ENCODE assay signal across 16 cellular contexts in genomic region chr2:171345971-171346722, GRCh38.
DNase-seq lines count a peak whose midpoint lies in the region; ATAC-seq and TF ChIP-seq lines count a peak whose summit lies in the region.
"Had no signal": no experiment of that assay in that cellular context is flagged by ENCODE, and none has a peak within 500 bp of the region (broad histone marks: within the 10 kb centered on the region; RNA-seq: fewer than 3 reads in every experiment).

No MANE protein-coding gene starts in this region.

- peak overlapping the region; percentile 86 for H3K27ac Mint-ChIP-seq in memory B cell
- no peak overlapping the region for H3K27ac Mint-ChIP-seq in activated CD4-positive, alpha-beta memory T cell treated with anti-CD3 and anti-CD28 coated beads for 36 hours

- H3K9me3 Mint-ChIP-seq in memory B cell: no peaks in the 10 kb centered on the region
- H3K9me3 Mint-ChIP-seq in activated CD4-positive, alpha-beta memory T cell treated with anti-CD3 and anti-CD28 coated beads for 36 hours: peaks cover 4% of the 10 kb centered on the region

- H3K4me2 ChIP-seq in mammary epithelial cell (ENCODE audit: insufficient read depth, low read depth, low read length): no peak overlapping the region

- no peak overlapping the region for H2AFZ ChIP-seq in mammary epithelial cell (ENCODE audit: low read depth, low read length)

- no peaks in the 10 kb centered on the region for H3K27me3 ChIP-seq in mammary epithelial cell (ENCODE audit: insufficient read depth, low read length)

- H3K4me3 Mint-ChIP-seq in memory B cell: no peak overlapping the region
- H3K4me3 Mint-ChIP-seq in activated CD4-positive, alpha-beta memory T cell treated with anti-CD3 and anti-CD28 coated beads for 36 hours: no peak overlapping the region
- H3K4me3 Mint-ChIP-seq: brain had no signal

- CTCF ChIA-PET in HEK293 (lab: Yijun Ruan, JAX): no interaction called here
- CTCF ChIA-PET in mammary epithelial cell (lab: Charles Lee; ENCODE audit: low non-redundant PET): no interaction called here
- CTCF ChIA-PET in activated CD4-positive, alpha-beta memory T cell treated with anti-CD3 and anti-CD28 coated beads for 36 hours (lab: Charles Lee): interaction anchor here (1.4 kb wide), 1 partner anchor 70 kb away, joined by 4 read pairs; no protein-coding TSS in a partner anchor

- intact Hi-C loops in mammary epithelial cell (cut with micrococcal nuclease): no loop called here
- intact Hi-C loops in activated CD4-positive, alpha-beta memory T cell treated with anti-CD3 and anti-CD28 coated beads for 36 hours (cut with micrococcal nuclease): loop anchor here (2.0 to 5.0 kb wide), 2 partner anchors 56 to 71 kb away; no protein-coding TSS in a partner anchor

- TF ChIP-seq CTCF in HEK293 (tag by site-specific recombination; IDR thresholded peaks at IDR 0.05) (no peak), VCaP (conservative IDR thresholded peaks at IDR 0.05) (no peak), mammary epithelial cell (conservative IDR thresholded peaks at IDR 0.05 in 1 of 2, IDR thresholded peaks at IDR 0.05 in 1 of 2; ENCODE audit: extremely low read depth in 1 of 2, insufficient read depth in 1 of 2, low read depth in 1 of 2, low read length in 2 of 2) (no peak)

- no peak overlapping the region for H3K9ac ChIP-seq in mammary epithelial cell (ENCODE audit: insufficient read depth, low read length)

- dilution Hi-C loops in mammary epithelial cell (cut with HindIII; ENCODE audit: low sequenced_read_pairs): no loop called here

- peaks cover 34% of the 10 kb centered on the region for H3K4me1 Mint-ChIP-seq in memory B cell
- peaks cover 34% of the 10 kb centered on the region for H3K4me1 Mint-ChIP-seq in activated CD4-positive, alpha-beta memory T cell treated with anti-CD3 and anti-CD28 coated beads for 36 hours (ENCODE audit: low read depth)

- in situ Hi-C loops in mammary epithelial cell (cut with MboI; ENCODE audit: low sequenced_read_pairs in 2 of 2): no loop called here

- no peaks in the 10 kb centered on the region for H3K27me3 Mint-ChIP-seq in memory B cell
- H3K27me3 Mint-ChIP-seq in activated CD4-positive, alpha-beta memory T cell treated with anti-CD3 and anti-CD28 coated beads for 36 hours: no peaks in the 10 kb centered on the region
- H3K27me3 Mint-ChIP-seq: brain, naive B cell had no signal

- POLR2A ChIA-PET in HEK293 (lab: Yijun Ruan, JAX): no interaction called here
- POLR2A ChIA-PET in activated CD4-positive, alpha-beta memory T cell treated with anti-CD3 and anti-CD28 coated beads for 36 hours (lab: Charles Lee): no interaction called here

- no peaks in the 10 kb centered on the region for H3K9me3 ChIP-seq in HEK293 (ENCODE audit: control insufficient read depth, insufficient read depth, low read depth, low read length)
- H3K9me3 ChIP-seq in mammary epithelial cell (replicated peaks; ENCODE audit: insufficient read depth, low read length): no peaks in the 10 kb centered on the region

- DNase-seq in EH (ENCODE audit: low read depth) (peak; percentile 7), memory B cell (ENCODE audit: low spot score in 2 of 2) (no peak), mammary epithelial cell (no peak)
- no peak for DNase-seq in activated CD4-positive, alpha-beta memory T cell treated with anti-CD3 and anti-CD28 coated beads for 36 hours
- DNase-seq: activated gamma-delta T cell; effector memory CD4-positive, alpha-beta T cell; foreskin melanocyte; H7; naive B cell; NCI-H510A treated with DMSO at 0.1 percent for 48 hours had no signal

- BruUV-seq in mammary epithelial cell (replicated peaks; lab: Mats Ljungman, UMichigan): no TSS peak

- WGBS in mammary epithelial cell (ENCODE audit: low coverage, missing lambda C conversion rate): 100% methylated on average over 3 of the region's 3 CpGs

- peaks cover 5% of the 10 kb centered on the region for H3K79me2 ChIP-seq in mammary epithelial cell (ENCODE audit: insufficient read depth, low read length)

- H3K27ac ChIP-seq in HEK293 (ENCODE audit: extremely low read depth, low read depth, low read length): no peak overlapping the region
- H3K27ac ChIP-seq in VCaP: peak overlapping the region; percentile 72
- H3K27ac ChIP-seq in mammary epithelial cell (ENCODE audit: insufficient read depth, low read depth, low read length): no peak overlapping the region
- H3K27ac ChIP-seq: RWPE1 had no signal

- H3K4me1 ChIP-seq in HEK293 (ENCODE audit: control insufficient read depth, insufficient read depth, low read length) (peaks cover 9% of the 10 kb centered on the region; the same call in 1 of the 2 replicates), mammary epithelial cell (ENCODE audit: insufficient read depth, low read length) (peaks cover 13% of the 10 kb centered on the region)

- H3K4me3 ChIP-seq in HEK293 (ENCODE audit: low read depth, low read length) (no peak overlapping the region), mammary epithelial cell (replicated peaks in 1 of 3; ENCODE audit: insufficient read depth in 1 of 3, low read depth in 2 of 3, low read length in 3 of 3) (no peak overlapping the region)

- peaks cover under 1% of the 10 kb centered on the region for H3K36me3 Mint-ChIP-seq in memory B cell
- H3K36me3 Mint-ChIP-seq in activated CD4-positive, alpha-beta memory T cell treated with anti-CD3 and anti-CD28 coated beads for 36 hours: peaks cover 2% of the 10 kb centered on the region
- H3K36me3 Mint-ChIP-seq: naive B cell had no signal

- H3K36me3 ChIP-seq in HEK293 (ENCODE audit: control insufficient read depth in 2 of 2, insufficient read depth in 1 of 2, low read length in 2 of 2) (no peaks in the 10 kb centered on the region), mammary epithelial cell (ENCODE audit: insufficient read depth, low read length) (no peaks in the 10 kb centered on the region)

- H4K20me1 ChIP-seq in mammary epithelial cell (ENCODE audit: insufficient read depth, low read length): no peaks in the 10 kb centered on the region

- no peak for ATAC-seq in memory B cell (ENCODE audit: low read depth)
- no peak for ATAC-seq in HG03439 (IDR thresholded peaks at IDR 0.05; ENCODE audit: unreplicated experiment)
- no peak for ATAC-seq in GM19351 (IDR thresholded peaks at IDR 0.05; ENCODE audit: unreplicated experiment)

TF ChIP-seq in HEK293, 187 proteins besides CTCF, POLR2A, EP300 and RAD21:
- TF ChIP-seq ZBTB44 (tag by site-specific recombination; IDR thresholded peaks at IDR 0.05) (0 out of 2 replicates have a peak, but pooled peaks have one; percentile 39), ZNF501 (tag by site-specific recombination; IDR thresholded peaks at IDR 0.05) (no peak), ZNF274 (IDR thresholded peaks at IDR 0.05; ENCODE audit: low read length) (no peak), ZNF274 (tag by site-specific recombination; IDR thresholded peaks at IDR 0.05; ENCODE audit: borderline replicate concordance) (no peak), ZFP41 (tag by site-specific recombination; IDR thresholded peaks at IDR 0.05; ENCODE audit: borderline replicate concordance) (no peak)
